18 cellular contexts compared by ENCODE assay signal in genomic region chr17:21031756-21032396, GRCh38. TPM values are rescaled to one million over a fixed set of nuclear protein-coding genes. Genes with fewer than 3 reads are reported as not detected.
DNase-seq lines count a peak whose midpoint lies in the region; ATAC-seq lines count a peak whose summit lies in the region.
"Had no signal": no experiment of that assay in that cellular context is flagged by ENCODE, and none has a peak within 500 bp of the region (broad histone marks: within the 10 kb centered on the region; RNA-seq: fewer than 3 reads in every experiment).

No MANE protein-coding gene starts in this region.

- H3K27me3 Mint-ChIP-seq in T-helper 17 cell, result no peaks in the 10 kb centered on the region
- H3K27me3 Mint-ChIP-seq: IgD-negative memory B cell, T-cell had no signal

- intact Hi-C loops in left ventricle myocardium superior (cut with micrococcal nuclease), result no loop called here
- intact Hi-C loops in left cardiac atrium (cut with DNase I), result no loop called here

- DNase-seq in left ventricle myocardium superior (no peak), left cardiac atrium (no peak), T-helper 17 cell (no peak), mesenteric fat pad (ENCODE audit: low spot score) (peak; percentile 5), NCI-H2081 (lab: John Stamatoyannopoulos, UW) (no peak), KBM-7 (no peak)
- DNase-seq: activated naive CD4-positive, alpha-beta T cell treated with Interleukin-2 at 50 U/mL for 16 hours; GM23248; mammary epithelial cell; MV-4-11; NCI-H2029; NCI-H510A; nephron progenitor cell; SHP77; T-cell had no signal

- H3K27ac Mint-ChIP-seq in T-helper 17 cell, result no peak overlapping the region
- H3K27ac Mint-ChIP-seq: IgD-negative memory B cell, T-cell had no signal

- H3K4me3 Mint-ChIP-seq in T-helper 17 cell, result peak overlapping the region; percentile 41
- H3K4me3 Mint-ChIP-seq: nephron progenitor cell had no signal

- peak; percentile 22 for ATAC-seq in left ventricle myocardium superior
- no peak for ATAC-seq in left cardiac atrium
- no peak for ATAC-seq in T-helper 17 cell
- ATAC-seq in HG03565 (IDR thresholded peaks at IDR 0.05; ENCODE audit: unreplicated experiment), result no peak
- ATAC-seq in GM19463 (IDR thresholded peaks at IDR 0.05; ENCODE audit: unreplicated experiment), result no peak
- ATAC-seq: T-cell had no signal

- H3K4me1 Mint-ChIP-seq in T-helper 17 cell, result peaks cover 59% of the 10 kb centered on the region

- in situ Hi-C loops in KBM-7 (cut with MboI; ENCODE audit: low pct_unique_long_range_greater_than_20kb, low sequenced_read_pairs), result no loop called here

- H3K9me3 ChIP-seq in T-helper 17 cell (ENCODE audit: control insufficient read depth, low read length, poor library complexity, severe bottlenecking), result no peaks in the 10 kb centered on the region

- peaks cover 2% of the 10 kb centered on the region for H3K36me3 Mint-ChIP-seq in T-helper 17 cell (ENCODE audit: low read depth)
- H3K36me3 Mint-ChIP-seq: IgD-negative memory B cell had no signal

RNA-seq across cellular contexts. Expression of gene USP22, which starts 10.9 kb away (rescaled TPM):
- 144 TPM for total RNA-seq in left ventricle myocardium superior
- total RNA-seq in left cardiac atrium, result 100 to 1,000 TPM; 145 to 152 TPM
- total RNA-seq in T-helper 17 cell, result 100 to 1,000 TPM; 158 to 177 TPM
- total RNA-seq in mesenteric fat pad, result 148 TPM
